Comparison of ENCODE assay signal across 1 cellular context in genomic region chr18:77131652-77132368, GRCh38.
TF ChIP-seq lines count a peak whose summit lies in the region.

No MANE protein-coding gene starts in this region.

TF ChIP-seq in SK-N-SH, 30 proteins besides CTCF, POLR2A, EP300 and RAD21 (continued from another document):
- TF ChIP-seq MAX (IDR thresholded peaks at IDR 0.05; ENCODE audit: low read depth) (0 out of 2 replicates have a peak, but pooled peaks have one; percentile 16), USF2 (IDR thresholded peaks at IDR 0.05; ENCODE audit: borderline replicate concordance, low read depth, low read length) (no peak), FOSL2 (IDR thresholded peaks at IDR 0.05; ENCODE audit: borderline replicate concordance, low read depth) (no peak)
TF ChIP-seq in SK-N-SH: peak in this region for 1.
